Comparison of ENCODE assay signal across 9 cellular contexts in the genomic region with DNA sequence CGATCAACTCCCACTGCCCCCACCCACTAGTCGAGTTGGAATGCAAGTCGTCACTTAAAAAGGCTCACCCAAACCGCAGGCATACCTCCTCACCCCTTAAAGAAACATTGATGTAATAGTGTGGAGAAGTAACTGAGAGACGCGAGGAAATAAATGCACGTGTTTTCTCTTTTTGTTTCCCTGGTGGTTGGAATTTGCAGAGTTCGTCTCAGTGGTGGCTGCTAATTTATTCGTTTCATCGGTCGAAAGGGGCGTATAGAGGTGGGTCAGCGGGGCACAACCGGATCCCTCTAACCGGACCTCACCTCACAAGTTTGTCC. TPM values are rescaled to one million over a fixed set of nuclear protein-coding genes. Genes with fewer than 3 reads are reported as not detected.
A peak's percentile ranks its signal among the peaks of the same experiment; 100 is the strongest.
DNase-seq lines count a peak whose midpoint lies in the region; ATAC-seq, FAIRE-seq and TF ChIP-seq lines count a peak whose summit lies in the region.
"Had no signal": no experiment of that assay in that cellular context is flagged by ENCODE, and none has a peak within 500 bp of the region (broad histone marks: within the 10 kb centered on the region; RNA-seq: fewer than 3 reads in every experiment).

No MANE protein-coding gene starts in this region.

- H3K4me3 ChIP-seq in fibroblast of pulmonary artery (replicated peaks; ENCODE audit: low read depth, low read length) (peak overlapping the region; percentile 34), pancreas (peak overlapping the region in 3 of 4 donors; percentile 12 to 46 (median 26))
- H3K4me3 ChIP-seq: K562 had no signal

- no peak for FAIRE-seq in pancreas (lab: Jason Lieb, UNC)
- FAIRE-seq: K562 had no signal

- DNase-seq in Ammon's horn (ENCODE audit: low spot score): peak; percentile 12
- DNase-seq in NCI-H226: peak; percentile 7
- peak; percentile 39 for DNase-seq in fibroblast of pulmonary artery (ENCODE audit: low read depth)
- DNase-seq in pancreas: no peak
- no peak for DNase-seq in GM13976 (ENCODE audit: low spot score)
- no peak for DNase-seq in RPMI8226

- peaks cover 7 to 10% (median 7%) of the 10 kb centered on the region in 3 donors for H3K4me1 ChIP-seq in pancreas

- H3K36me3 ChIP-seq in pancreas: no peaks in the 10 kb centered on the region

- no peak overlapping the region for H3K27ac ChIP-seq in pancreas

- ATAC-seq in pancreas: peak in 2 of 4 donors; percentile 3 to 11
- no peak for ATAC-seq in GM18861 (IDR thresholded peaks at IDR 0.05; ENCODE audit: unreplicated experiment)
- no peak for ATAC-seq in HG02759 (IDR thresholded peaks at IDR 0.05; ENCODE audit: unreplicated experiment)
- ATAC-seq: K562 had no signal

- peaks cover 0 to 29% (median 3%) of the 10 kb centered on the region in 4 donors for H3K27me3 ChIP-seq in pancreas

- no peaks in the 10 kb centered on the region for H3K9me3 ChIP-seq in pancreas

- 2 to 4% methylated on average over 15 of the region's 15 CpGs for WGBS in pancreas, 2 donors

- in situ Hi-C loops in GM13976 (cut with MboI; ENCODE audit: low sequenced_read_pairs, unreplicated experiment): no loop called here

- TF ChIP-seq CTCF in fibroblast of pulmonary artery (IDR thresholded peaks at IDR 0.05; ENCODE audit: low read length, missing control alignments): peak; percentile 20
- TF ChIP-seq CTCF in pancreas (IDR thresholded peaks at IDR 0.05): no peak
- TF ChIP-seq CTCF in GM13976 (IDR thresholded peaks at IDR 0.05; ENCODE audit: borderline replicate concordance, control extremely low read depth, extremely low read depth, insufficient read depth, missing control alignments): no peak

- intact Hi-C loops in pancreas (cut with DNase I): no loop called here

RNA-seq across cellular contexts. Expression of a gene that starts 5.1 kb away (rescaled TPM):
- total RNA-seq in pancreas: 1 to 10 TPM; 1.3 to 2.8 (median 1.5) TPM
- polyA plus RNA-seq in pancreas: under 1 TPM; 0.23 to 0.70 TPM
- total RNA-seq: K562 had no signal

Comparison
In these comparisons a context has a peak if more than half of its experiments do, and no peak if none do; other contexts are left out.
1. DNase-seq: peak in Ammon's horn (single experiment), NCI-H226 (single experiment) and fibroblast of pulmonary artery (single experiment); none in pancreas (0 of 6), GM13976 (single experiment) and RPMI8226 (single experiment).